1 cellular context compared by ENCODE assay signal in the genomic region with DNA sequence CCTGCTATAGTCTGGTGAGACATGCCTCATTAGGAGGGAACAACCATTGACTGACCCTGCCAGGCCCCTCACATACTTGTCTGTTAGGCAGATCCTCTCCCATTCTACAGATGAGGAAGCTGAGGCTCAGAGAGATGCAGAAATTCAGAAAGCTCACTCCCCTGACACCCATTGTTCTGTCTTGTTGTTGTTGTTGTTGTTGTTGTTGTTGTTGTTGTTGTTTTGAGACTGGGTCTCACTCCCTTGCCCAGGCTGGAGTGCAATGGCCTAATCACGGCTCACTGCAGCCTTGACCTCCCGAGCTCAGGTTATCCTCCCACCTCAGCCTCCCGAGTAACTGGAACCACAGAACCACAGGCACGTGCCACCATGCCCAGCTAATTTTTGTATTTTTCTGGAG.
TF ChIP-seq lines count a peak whose summit lies in the region.

No MANE protein-coding gene starts in this region.

TF ChIP-seq in HepG2, 621 proteins besides CTCF, POLR2A, EP300 and RAD21:
- no peak for TF ChIP-seq NPAS2 (CRISPR knock-in tag; IDR thresholded peaks at IDR 0.05; ENCODE audit: borderline replicate concordance)
- TF ChIP-seq ZNF629 (CRISPR knock-in tag; conservative IDR thresholded peaks at IDR 0.05), result peak; percentile 45
- no peak for TF ChIP-seq ZNF747 (CRISPR knock-in tag; IDR thresholded peaks at IDR 0.05; ENCODE audit: borderline replicate concordance)
- TF ChIP-seq EZH2 (conservative IDR thresholded peaks at IDR 0.05; ENCODE audit: low read depth, low read length), result no peak
- TF ChIP-seq RFX5 (IDR thresholded peaks at IDR 0.05; ENCODE audit: low read depth, low read length), result no peak
- no peak for TF ChIP-seq MAFG (CRISPR knock-in tag; IDR thresholded peaks at IDR 0.05)
- no peak for TF ChIP-seq HNRNPK (IDR thresholded peaks at IDR 0.05; ENCODE audit: low read depth, low read length, poor library complexity, severe bottlenecking)
- TF ChIP-seq CCAR2 (optimal IDR thresholded peaks at IDR 0.05; ENCODE audit: low read depth, low read length), result no peak
- TF ChIP-seq DPF2 (CRISPR knock-in tag; IDR thresholded peaks at IDR 0.05; ENCODE audit: borderline replicate concordance, low read depth), result no peak
- no peak for TF ChIP-seq NAIF1 (CRISPR knock-in tag; IDR thresholded peaks at IDR 0.05; ENCODE audit: borderline replicate concordance)
- TF ChIP-seq, protein P1, sequence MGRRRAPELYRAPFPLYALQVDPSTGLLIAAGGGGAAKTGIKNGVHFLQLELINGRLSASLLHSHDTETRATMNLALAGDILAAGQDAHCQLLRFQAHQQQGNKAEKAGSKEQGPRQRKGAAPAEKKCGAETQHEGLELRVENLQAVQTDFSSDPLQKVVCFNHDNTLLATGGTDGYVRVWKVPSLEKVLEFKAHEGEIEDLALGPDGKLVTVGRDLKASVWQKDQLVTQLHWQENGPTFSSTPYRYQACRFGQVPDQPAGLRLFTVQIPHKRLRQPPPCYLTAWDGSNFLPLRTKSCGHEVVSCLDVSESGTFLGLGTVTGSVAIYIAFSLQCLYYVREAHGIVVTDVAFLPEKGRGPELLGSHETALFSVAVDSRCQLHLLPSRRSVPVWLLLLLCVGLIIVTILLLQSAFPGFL (CRISPR knock-in tag; IDR thresholded peaks at IDR 0.05), result no peak
- no peak for TF ChIP-seq SRY (CRISPR knock-in tag; IDR thresholded peaks at IDR 0.05)
- TF ChIP-seq, protein P2, sequence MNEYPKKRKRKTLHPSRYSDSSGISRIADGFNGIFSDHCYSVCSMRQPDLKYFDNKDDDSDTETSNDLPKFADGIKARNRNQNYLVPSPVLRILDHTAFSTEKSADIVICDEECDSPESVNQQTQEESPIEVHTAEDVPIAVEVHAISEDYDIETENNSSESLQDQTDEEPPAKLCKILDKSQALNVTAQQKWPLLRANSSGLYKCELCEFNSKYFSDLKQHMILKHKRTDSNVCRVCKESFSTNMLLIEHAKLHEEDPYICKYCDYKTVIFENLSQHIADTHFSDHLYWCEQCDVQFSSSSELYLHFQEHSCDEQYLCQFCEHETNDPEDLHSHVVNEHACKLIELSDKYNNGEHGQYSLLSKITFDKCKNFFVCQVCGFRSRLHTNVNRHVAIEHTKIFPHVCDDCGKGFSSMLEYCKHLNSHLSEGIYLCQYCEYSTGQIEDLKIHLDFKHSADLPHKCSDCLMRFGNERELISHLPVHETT (CRISPR knock-in tag; conservative IDR thresholded peaks at IDR 0.05), result no peak
- TF ChIP-seq FOXP1 (IDR thresholded peaks at IDR 0.05), result peak; percentile 94
- no peak for TF ChIP-seq FOXP1 (CRISPR knock-in tag; IDR thresholded peaks at IDR 0.05)
